Comparison of ENCODE assay signal across 11 cellular contexts in genomic region chr1:227731241-227731677, GRCh38.
"Had no signal": no experiment of that assay in that cellular context is flagged by ENCODE, and none has a peak within 500 bp of the region (broad histone marks: within the 10 kb centered on the region; RNA-seq: fewer than 3 reads in every experiment).

No MANE protein-coding gene starts in this region.

- H3K9me3 ChIP-seq: ascending aorta, thyroid gland had no signal

- ATAC-seq: activated CD8-positive, alpha-beta T cell treated with anti-CD3 and anti-CD28 coated beads for 36 hours; activated naive CD8-positive, alpha-beta T cell treated with anti-CD3 and anti-CD28 coated beads, Interleukin-2, amount 50 U/mL, for 24 hours; activated T-helper 17 cell treated with anti-CD3 and anti-CD28 coated beads, Interleukin-2, amount 50 U/mL, for 72 hours; stimulated activated effector memory CD8-positive, alpha-beta T cell treated with anti-CD3 and anti-CD28 coated beads, Interleukin-12 subunit alpha, Interleukin-12 subunit beta, amount 100 ng/mL, for 72 hours had no signal

- H3K27ac ChIP-seq: ascending aorta, thyroid gland had no signal

- H3K4me3 ChIP-seq: ascending aorta, thyroid gland had no signal

- H3K9me3 Mint-ChIP-seq: activated CD8-positive, alpha-beta T cell treated with anti-CD3 and anti-CD28 coated beads for 36 hours; activated naive CD8-positive, alpha-beta T cell treated with anti-CD3 and anti-CD28 coated beads, Interleukin-2, amount 50 U/mL, for 24 hours; activated T-helper 17 cell treated with anti-CD3 and anti-CD28 coated beads, Interleukin-2, amount 50 U/mL, for 72 hours; stimulated activated effector memory CD8-positive, alpha-beta T cell treated with anti-CD3 and anti-CD28 coated beads, Interleukin-12 subunit alpha, Interleukin-12 subunit beta, amount 100 ng/mL, for 72 hours had no signal

- H3K4me3 Mint-ChIP-seq: activated CD8-positive, alpha-beta T cell treated with anti-CD3 and anti-CD28 coated beads for 36 hours; activated naive CD8-positive, alpha-beta T cell treated with anti-CD3 and anti-CD28 coated beads, Interleukin-2, amount 50 U/mL, for 24 hours; stimulated activated effector memory CD8-positive, alpha-beta T cell treated with anti-CD3 and anti-CD28 coated beads, Interleukin-12 subunit alpha, Interleukin-12 subunit beta, amount 100 ng/mL, for 72 hours had no signal

- H3K27ac Mint-ChIP-seq: activated CD8-positive, alpha-beta T cell treated with anti-CD3 and anti-CD28 coated beads for 36 hours; activated naive CD8-positive, alpha-beta T cell treated with anti-CD3 and anti-CD28 coated beads, Interleukin-2, amount 50 U/mL, for 24 hours; activated T-helper 17 cell treated with anti-CD3 and anti-CD28 coated beads, Interleukin-2, amount 50 U/mL, for 72 hours; stimulated activated effector memory CD8-positive, alpha-beta T cell treated with anti-CD3 and anti-CD28 coated beads, Interleukin-12 subunit alpha, Interleukin-12 subunit beta, amount 100 ng/mL, for 72 hours had no signal

- DNase-seq: activated CD4-positive, alpha-beta T cell treated with anti-CD3 and anti-CD28 coated beads for 4 hours; activated CD8-positive, alpha-beta T cell treated with anti-CD3 and anti-CD28 coated beads for 36 hours; activated naive CD4-positive, alpha-beta T cell treated with Interleukin-2 at 50 U/mL for 16 hours; activated naive CD8-positive, alpha-beta T cell treated with anti-CD3 and anti-CD28 coated beads, Interleukin-2, amount 50 U/mL, for 24 hours; erythroblast; stimulated activated CD4-positive, alpha-beta T cell treated with anti-CD3 and anti-CD28 coated beads, Interleukin-12 subunit alpha, Interleukin-12 subunit beta, amount 100 ng/mL, for 4 hours; T-helper 2 cell had no signal

- H3K27me3 Mint-ChIP-seq: activated T-helper 17 cell treated with anti-CD3 and anti-CD28 coated beads, Interleukin-2, amount 50 U/mL, for 72 hours had no signal

- H3K27me3 ChIP-seq: ascending aorta, thyroid gland had no signal
